24 cellular contexts compared by ENCODE assay signal in the genomic region with DNA sequence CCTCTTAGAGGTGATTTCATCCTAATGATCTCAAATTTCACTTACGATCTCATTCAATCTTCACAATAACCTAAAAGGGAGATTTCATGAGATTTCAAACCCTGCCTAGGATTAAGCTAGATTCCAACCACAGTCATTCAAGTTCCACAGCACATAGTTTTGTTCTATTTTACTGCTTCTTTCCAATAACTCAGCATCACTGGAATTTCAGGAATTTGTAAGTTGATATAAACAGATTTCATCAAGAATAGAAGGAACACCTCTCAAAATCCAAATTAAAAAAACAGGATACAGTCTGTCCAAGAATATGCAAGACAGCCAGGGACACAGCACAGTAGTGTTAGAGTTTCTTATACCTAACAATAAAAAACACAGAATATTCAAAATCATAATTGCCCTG.
A peak's percentile ranks its signal among the peaks of the same experiment; 100 is the strongest.
DNase-seq lines count a peak whose midpoint lies in the region; TF ChIP-seq lines count a peak whose summit lies in the region.
"Had no signal": no experiment of that assay in that cellular context is flagged by ENCODE, and none has a peak within 500 bp of the region (broad histone marks: within the 10 kb centered on the region; RNA-seq: fewer than 3 reads in every experiment).

No MANE protein-coding gene starts in this region.

- H3K27me3 Mint-ChIP-seq in mesothelial cell of epicardium (ENCODE audit: low read depth) = no peaks in the 10 kb centered on the region
- H3K27me3 Mint-ChIP-seq: central memory CD8-positive, alpha-beta T cell had no signal

- peak overlapping the region; percentile 68 for H3K27ac Mint-ChIP-seq in mesothelial cell of epicardium
- H3K27ac Mint-ChIP-seq: activated T-helper 1 cell treated with anti-CD3 and anti-CD28 coated beads, Interleukin-12 subunit alpha, Interleukin-12 subunit beta, Interleukin-2, Interleukin-4 antibody, amounts not matched to agents 30 ng/mL and 10 ng/mL and 1 ng/mL, durations not matched to agents 14 hours and 24 hours and 36 hours; WTC11 had no signal

- H3K4me3 ChIP-seq in A673 (ENCODE audit: low read depth, low read length, poor library complexity, severe bottlenecking) = no peak overlapping the region
- H3K4me3 ChIP-seq in brain microvascular endothelial cell (ENCODE audit: low read depth, low read length) = no peak overlapping the region
- H3K4me3 ChIP-seq in vagina = no peak overlapping the region
- no peak overlapping the region for H3K4me3 ChIP-seq in MG63
- H3K4me3 ChIP-seq: dorsolateral prefrontal cortex, prostate gland, upper lobe of left lung had no signal

- TF ChIP-seq CTCF in A673 (conservative IDR thresholded peaks at IDR 0.05; ENCODE audit: low read depth, low read length) (no peak), mesothelial cell of epicardium (IDR thresholded peaks at IDR 0.05; ENCODE audit: unreplicated experiment) (no peak), brain microvascular endothelial cell (IDR thresholded peaks at IDR 0.05; ENCODE audit: low read depth, low read length, missing control alignments) (no peak), vagina (IDR thresholded peaks at IDR 0.05) (no peak)

- intact Hi-C loops in A673 (cut with micrococcal nuclease; ENCODE audit: unreplicated experiment) = no loop called here
- intact Hi-C loops in vagina (cut with DNase I) = no loop called here

- H3K27me3 ChIP-seq in A673 (replicated peaks; ENCODE audit: insufficient read depth, low read depth, low read length, poor library complexity) = no peaks in the 10 kb centered on the region
- no peaks in the 10 kb centered on the region for H3K27me3 ChIP-seq in brain microvascular endothelial cell (replicated peaks)
- H3K27me3 ChIP-seq in vagina = no peaks in the 10 kb centered on the region
- H3K27me3 ChIP-seq in MG63 = no peaks in the 10 kb centered on the region
- H3K27me3 ChIP-seq: dorsolateral prefrontal cortex, upper lobe of left lung had no signal

- no peak overlapping the region for H3K4me3 Mint-ChIP-seq in mesothelial cell of epicardium
- H3K4me3 Mint-ChIP-seq: activated T-helper 1 cell treated with anti-CD3 and anti-CD28 coated beads, Interleukin-12 subunit alpha, Interleukin-12 subunit beta, Interleukin-2, Interleukin-4 antibody, amounts not matched to agents 30 ng/mL and 10 ng/mL and 1 ng/mL, durations not matched to agents 14 hours and 24 hours and 36 hours; central memory CD8-positive, alpha-beta T cell; WTC11 had no signal

- no peaks in the 10 kb centered on the region for H3K9me3 Mint-ChIP-seq in mesothelial cell of epicardium
- H3K9me3 Mint-ChIP-seq: activated T-helper 1 cell treated with anti-CD3 and anti-CD28 coated beads, Interleukin-12 subunit alpha, Interleukin-12 subunit beta, Interleukin-2, Interleukin-4 antibody, amounts not matched to agents 30 ng/mL and 10 ng/mL and 1 ng/mL, durations not matched to agents 14 hours and 24 hours and 36 hours; WTC11 had no signal

- no TSS peak for BruUV-seq in A673 (replicated peaks; lab: Mats Ljungman, UMichigan)

- H3K27ac ChIP-seq in A673 (ENCODE audit: low read depth, low read length, poor library complexity, severe bottlenecking) (no peak overlapping the region), brain microvascular endothelial cell (no peak overlapping the region), vagina (no peak overlapping the region)
- H3K27ac ChIP-seq: dorsolateral prefrontal cortex, prostate gland, RWPE1, upper lobe of left lung had no signal

- no peaks in the 10 kb centered on the region for H3K4me1 ChIP-seq in A673 (ENCODE audit: insufficient read depth, low read length, poor library complexity, severe bottlenecking)
- no peaks in the 10 kb centered on the region for H3K4me1 ChIP-seq in vagina
- H3K4me1 ChIP-seq: prostate gland, upper lobe of left lung had no signal

- H3K4me1 Mint-ChIP-seq in mesothelial cell of epicardium = peaks cover 24% of the 10 kb centered on the region
- H3K4me1 Mint-ChIP-seq: central memory CD8-positive, alpha-beta T cell had no signal

- DNase-seq in A673 (ENCODE audit: low spot score) = peak; percentile 7
- peak; percentile 3 for DNase-seq in HS-27A (ENCODE audit: low read depth)
- DNase-seq in amniotic epithelial cell (ENCODE audit: low read depth) = peak; percentile 10
- no peak for DNase-seq in mesothelial cell of epicardium (ENCODE audit: low spot score in 2 of 2, unreplicated experiment in 2 of 2)
- no peak for DNase-seq in brain microvascular endothelial cell
- no peak for DNase-seq in vagina (ENCODE audit: extremely low spot score in 2 of 2)
- DNase-seq in COR-L47 (lab: John Stamatoyannopoulos, UW) = no peak
- no peak for DNase-seq in MG63
- DNase-seq: 8988T; activated naive CD4-positive, alpha-beta T cell treated with anti-CD3 and anti-CD28 coated beads, Interleukin-2, amount 50 U/mL, for 16 hours; anterior cingulate cortex; C1 segment of cervical spinal cord; dorsolateral prefrontal cortex; Karpas-422; NCI-H1048; NCI-H187 treated with DMSO at 0.1 percent for 48 hours; NCI-H2227 treated with DMSO at 0.1 percent for 48 hours; NCI-H748 treated with DMSO at 0.1 percent for 48 hours; upper lobe of left lung had no signal

- POLR2A ChIA-PET in A673 (lab: Charles Lee; ENCODE audit: low non-redundant PET) = no interaction called here

- CTCF ChIA-PET in A673 (lab: Charles Lee) = no interaction called here

- no peaks in the 10 kb centered on the region for H3K36me3 ChIP-seq in A673 (ENCODE audit: insufficient read depth, low read length, poor library complexity, severe bottlenecking)
- no peaks in the 10 kb centered on the region for H3K36me3 ChIP-seq in brain microvascular endothelial cell (replicated peaks)
- no peaks in the 10 kb centered on the region for H3K36me3 ChIP-seq in vagina
- H3K36me3 ChIP-seq in MG63 = no peaks in the 10 kb centered on the region
- H3K36me3 ChIP-seq: prostate gland, upper lobe of left lung had no signal

- in situ Hi-C loops in brain microvascular endothelial cell (cut with HindIII; ENCODE audit: low pct_ligation_motif_present, low sequenced_read_pairs) = loop anchor here (25.0 kb wide), 1 partner anchor 314 kb away; no protein-coding TSS in a partner anchor

- H3K9me3 ChIP-seq in A673 (ENCODE audit: low read depth, low read length, poor library complexity, severe bottlenecking) (no peaks in the 10 kb centered on the region), vagina (no peaks in the 10 kb centered on the region), MG63 (no peaks in the 10 kb centered on the region)
- H3K9me3 ChIP-seq: prostate gland, upper lobe of left lung had no signal

- TF ChIP-seq POLR2A in vagina (IDR thresholded peaks at IDR 0.05) = no peak

- no peaks in the 10 kb centered on the region for H3K36me3 Mint-ChIP-seq in mesothelial cell of epicardium
- H3K36me3 Mint-ChIP-seq: WTC11 had no signal

Comparison
In these comparisons a context has a peak if more than half of its experiments do, and no peak if none do; other contexts are left out.
1. DNase-seq: peak in A673 (single experiment), HS-27A (single experiment) and amniotic epithelial cell (single experiment); none in mesothelial cell of epicardium (0 of 2), brain microvascular endothelial cell (single experiment), vagina (0 of 2), COR-L47 (single experiment) and MG63 (single experiment).